8 cellular contexts compared by ENCODE assay signal in genomic region chr3:50154476-50154839, GRCh38. TPM values are rescaled to one million over a fixed set of nuclear protein-coding genes. Genes with fewer than 3 reads are reported as not detected.
DNase-seq lines count a peak whose midpoint lies in the region; ATAC-seq and TF ChIP-seq lines count a peak whose summit lies in the region.

No MANE protein-coding gene starts in this region.

- no peaks in the 10 kb centered on the region for H3K36me3 Mint-ChIP-seq in activated T-cell treated with anti-CD3 and anti-CD28 coated beads, Interleukin-2, amount 50 U/mL, for 72 hours (ENCODE audit: insufficient read depth in 2 of 2)
- no peaks in the 10 kb centered on the region for H3K36me3 Mint-ChIP-seq in activated naive CD8-positive, alpha-beta T cell
- H3K36me3 Mint-ChIP-seq in type B pancreatic cell: no peaks in the 10 kb centered on the region

- peak; percentile 29 for TF ChIP-seq CTCF in type B pancreatic cell (conservative IDR thresholded peaks at IDR 0.05)

- H3K4me3 Mint-ChIP-seq in activated T-cell treated with anti-CD3 and anti-CD28 coated beads, Interleukin-2, amount 50 U/mL, for 72 hours: peak overlapping the region; percentile 82 to 90
- peak overlapping the region; percentile 85 for H3K4me3 Mint-ChIP-seq in activated naive CD8-positive, alpha-beta T cell
- H3K4me3 Mint-ChIP-seq in type B pancreatic cell: peak overlapping the region; percentile 91

- no peak overlapping the region for H3K27ac Mint-ChIP-seq in activated T-cell treated with anti-CD3 and anti-CD28 coated beads, Interleukin-2, amount 50 U/mL, for 72 hours
- no peak overlapping the region for H3K27ac Mint-ChIP-seq in activated naive CD8-positive, alpha-beta T cell
- H3K27ac Mint-ChIP-seq in type B pancreatic cell: peak overlapping the region; percentile 83

- ATAC-seq in activated T-cell treated with anti-CD3 and anti-CD28 coated beads, Interleukin-2, amount 50 U/mL, for 72 hours (replicated peaks in 1 of 2): peak; percentile 34 to 36
- ATAC-seq in HG03103 (IDR thresholded peaks at IDR 0.05; ENCODE audit: low read depth, unreplicated experiment): peak; percentile 26

- DNase-seq in activated T-cell treated with anti-CD3 and anti-CD28 coated beads, Interleukin-2, amount 50 U/mL, for 72 hours: no peak
- DNase-seq in activated T-cell treated with anti-CD3 and anti-CD28 coated beads, Interleukin-2, amount 50 U/mL, for 48 hours: no peak
- DNase-seq in left kidney (ENCODE audit: low read depth, low spot score) (peak; percentile 86), type B pancreatic cell (ENCODE audit: extremely low spot score, unreplicated experiment) (no peak), hypothalamus (lab: John Stamatoyannopoulos, UW) (no peak), NCI-H69 (lab: John Stamatoyannopoulos, UW) (no peak)

- H3K4me1 Mint-ChIP-seq in activated T-cell treated with anti-CD3 and anti-CD28 coated beads, Interleukin-2, amount 50 U/mL, for 72 hours (ENCODE audit: low read depth): peaks cover 11% of the 10 kb centered on the region
- H3K4me1 Mint-ChIP-seq in activated naive CD8-positive, alpha-beta T cell (ENCODE audit: low read depth): peaks cover 11% of the 10 kb centered on the region
- peaks cover 55% of the 10 kb centered on the region for H3K4me1 Mint-ChIP-seq in type B pancreatic cell (ENCODE audit: unreplicated experiment)

- H3K27me3 Mint-ChIP-seq in activated T-cell treated with anti-CD3 and anti-CD28 coated beads, Interleukin-2, amount 50 U/mL, for 72 hours (ENCODE audit: low read depth): peaks cover 41% of the 10 kb centered on the region
- peaks cover 15% of the 10 kb centered on the region for H3K27me3 Mint-ChIP-seq in activated naive CD8-positive, alpha-beta T cell
- H3K27me3 Mint-ChIP-seq in type B pancreatic cell: peaks cover 12% of the 10 kb centered on the region

- no peaks in the 10 kb centered on the region for H3K9me3 Mint-ChIP-seq in activated T-cell treated with anti-CD3 and anti-CD28 coated beads, Interleukin-2, amount 50 U/mL, for 72 hours
- no peaks in the 10 kb centered on the region for H3K9me3 Mint-ChIP-seq in activated naive CD8-positive, alpha-beta T cell (ENCODE audit: low read depth)
- H3K9me3 Mint-ChIP-seq in type B pancreatic cell: no peaks in the 10 kb centered on the region

RNA-seq across cellular contexts. Expression of gene SEMA3F, which starts 0.7 kb away (rescaled TPM):
- total RNA-seq in activated T-cell treated with anti-CD3 and anti-CD28 coated beads, Interleukin-2, amount 50 U/mL, for 72 hours: under 1 TPM in 1 of 2 donors, not detected in 1; 0.25 TPM
- 41.9 and 48.0 TPM in 2 replicates for total RNA-seq in type B pancreatic cell (ENCODE audit: low replicate concordance)

RNA-seq across cellular contexts. Expression of gene GNAT1, which starts 37.0 kb away (rescaled TPM):
- not detected for total RNA-seq in activated T-cell treated with anti-CD3 and anti-CD28 coated beads, Interleukin-2, amount 50 U/mL, for 72 hours
- 0.71 TPM in 1 of 2 replicates, not detected in the other for total RNA-seq in type B pancreatic cell (ENCODE audit: low replicate concordance)

RNA-seq across cellular contexts. Expression of gene SLC38A3, which starts 50.6 kb away (rescaled TPM):
- total RNA-seq in activated T-cell treated with anti-CD3 and anti-CD28 coated beads, Interleukin-2, amount 50 U/mL, for 72 hours: not detected
- total RNA-seq in type B pancreatic cell (ENCODE audit: low replicate concordance): 6.0 and 11.0 TPM in 2 replicates

Comparison
In these comparisons a context has a peak if more than half of its experiments do, and no peak if none do; other contexts are left out.
1. RNA of gene SEMA3F, which starts 0.7 kb away (total RNA-seq): 41.9 to 48.0 TPM in type B pancreatic cell; 0.25 TPM in activated T-cell treated with anti-CD3 and anti-CD28 coated beads, Interleukin-2, amount 50 U/mL, for 72 hours; every median in the first group is over 10 times any median in the second.
2. Peak in every context shown above with its lines, with median percentiles within 50 percentile points of each other: H3K4me3 Mint-ChIP-seq.